Comparison of ENCODE assay signal across 8 cellular contexts in the genomic region with DNA sequence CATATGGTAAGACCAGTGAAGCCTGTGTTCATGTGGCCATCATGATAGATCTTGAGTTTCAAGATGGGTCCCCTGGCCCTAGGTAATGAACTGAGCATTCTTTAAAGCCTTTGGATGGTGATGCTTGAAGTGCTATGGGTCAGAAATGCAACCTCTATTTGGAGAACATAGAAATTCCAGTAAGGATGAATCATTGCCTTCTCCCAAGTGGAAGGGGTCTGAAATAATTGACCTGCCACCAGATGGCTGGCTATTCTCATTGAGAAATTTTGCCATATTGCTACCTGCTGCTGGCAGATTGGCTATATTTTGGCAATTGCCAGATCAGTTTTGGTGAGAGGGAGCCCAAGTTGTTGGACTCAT. TPM values are rescaled to one million over a fixed set of nuclear protein-coding genes. Genes with fewer than 3 reads are reported as not detected.
DNase-seq lines count a peak whose midpoint lies in the region; ATAC-seq and TF ChIP-seq lines count a peak whose summit lies in the region.

No MANE protein-coding gene starts in this region.

- H3K36me3 ChIP-seq in KMS-11 (ENCODE audit: insufficient read depth) (no peaks in the 10 kb centered on the region), muscle layer of duodenum (ENCODE audit: control insufficient read depth in 1 of 2, insufficient read depth in 2 of 2, low read length in 2 of 2) (no peaks in the 10 kb centered on the region)

- POLR2A ChIA-PET in AG04450 (lab: Yijun Ruan, JAX), result interaction anchor here (0.5 to 2.1 kb wide), 3 partner anchors 53 to 342 kb away, joined by 4 to 14 read pairs (median 5); partner anchors contain the start of genes FAM76A and STX12
- POLR2A ChIA-PET in GM10248 (lab: Yijun Ruan, JAX), result interaction anchor here (0.9 to 2.2 kb wide), 3 partner anchors 53 to 402 kb away, joined by 3 to 8 read pairs (median 4); partner anchors contain the start of genes FAM76A and STX12

- no peaks in the 10 kb centered on the region for H4K20me1 ChIP-seq in KMS-11 (ENCODE audit: insufficient read depth)

- peak overlapping the region; percentile 85 for H3K27ac ChIP-seq in AG04450 (ENCODE audit: low read depth, low read length)
- peak overlapping the region; percentile 53 for H3K27ac ChIP-seq in KMS-11
- H3K27ac ChIP-seq in caudate nucleus (ENCODE audit: low read depth, low read length), result peak overlapping the region; percentile 78
- peak overlapping the region; percentile 54 for H3K27ac ChIP-seq in muscle layer of duodenum (ENCODE audit: low read length)

- peaks cover 20% of the 10 kb centered on the region for H3K4me1 ChIP-seq in KMS-11 (ENCODE audit: low read depth, poor library complexity, severe bottlenecking)
- H3K4me1 ChIP-seq in muscle layer of duodenum (ENCODE audit: control insufficient read depth in 1 of 2, insufficient read depth in 2 of 2, low read length in 2 of 2), result peaks cover 7 to 25% of the 10 kb centered on the region in 2 donors

- no peaks in the 10 kb centered on the region for H3K79me2 ChIP-seq in KMS-11 (ENCODE audit: insufficient read depth, low read depth)

- H3K27me3 ChIP-seq in AG04450 (ENCODE audit: control insufficient read depth, insufficient read depth, low read length) (no peaks in the 10 kb centered on the region), KMS-11 (ENCODE audit: insufficient read depth, low read depth) (no peaks in the 10 kb centered on the region), muscle layer of duodenum (ENCODE audit: low read depth, low read length) (no peaks in the 10 kb centered on the region)

- no peak for DNase-seq in AG04450 (ENCODE audit: low read depth, low spot score)
- no peak for DNase-seq in caudate nucleus (lab: John Stamatoyannopoulos, UW)
- no peak for DNase-seq in cerebellum (ENCODE audit: low spot score)
- no peak for DNase-seq in SW480 (ENCODE audit: low spot score)
- DNase-seq in GM10248 (ENCODE audit: extremely low spot score), result no peak

- peak overlapping the region; percentile 76; the same call in 1 of the 2 replicates for H2AFZ ChIP-seq in KMS-11 (ENCODE audit: low read depth)

- ATAC-seq in GM19324 (IDR thresholded peaks at IDR 0.05; ENCODE audit: low FRiP score, unreplicated experiment), result no peak

- TF ChIP-seq CTCF in AG04450 (IDR thresholded peaks at IDR 0.05; ENCODE audit: low read depth, low read length), result no peak
- no peak for TF ChIP-seq CTCF in KMS-11 (conservative IDR thresholded peaks at IDR 0.05; ENCODE audit: low read depth, low read length)
- TF ChIP-seq CTCF in GM10248 (IDR thresholded peaks at IDR 0.05; ENCODE audit: control extremely low read depth, extremely low read depth, low read depth, missing control alignments), result no peak

- peak overlapping the region; percentile 27; the same call in 1 of the 2 replicates for H3K9ac ChIP-seq in KMS-11

- no peaks in the 10 kb centered on the region for H3K9me3 ChIP-seq in AG04450 (ENCODE audit: control insufficient read depth, insufficient read depth, low read length)
- no peaks in the 10 kb centered on the region for H3K9me3 ChIP-seq in muscle layer of duodenum (ENCODE audit: control insufficient read depth in 1 of 2, low read length in 2 of 2)

- CTCF ChIA-PET in AG04450 (lab: Charles Lee), result interaction anchor here (1.0 to 1.3 kb wide), 3 partner anchors 53 to 116 kb away, joined by 3 to 7 read pairs (median 6); partner anchors contain the start of gene FAM76A
- CTCF ChIA-PET in GM10248 (lab: Yijun Ruan, JAX), result interaction anchor here (1.1 to 4.1 kb wide), 8 partner anchors 10 to 116 kb away, joined by 3 to 45 read pairs (median 6); no protein-coding TSS in a partner anchor

- H3K4me3 ChIP-seq in AG04450 (ENCODE audit: low read depth, low read length) (peak overlapping the region; percentile 61), KMS-11 (IDR thresholded peaks at IDR 0.05; ENCODE audit: insufficient read depth, low read depth, low read length) (no peak overlapping the region), muscle layer of duodenum (ENCODE audit: low read depth in 1 of 2, low read length in 2 of 2) (peak overlapping the region; percentile 57 to 79)

- peak overlapping the region; percentile 63 for H3K4me2 ChIP-seq in KMS-11

RNA-seq across cellular contexts. Expression of gene IFI6, which starts 0.7 kb away (rescaled TPM):
- polyA plus RNA-seq in AG04450 (2011; rRNA removed), result 26.8 and 29.6 TPM in 2 replicates
- polyA minus RNA-seq in AG04450 (2011; rRNA and poly(A)+ RNA removed), result 6.4 and 9.5 TPM in 2 replicates
- 12.8 TPM for total RNA-seq in cerebellum

RNA-seq across cellular contexts. Expression of gene FGR, which starts 37.7 kb away (rescaled TPM):
- not detected in 2 replicates for polyA plus RNA-seq in AG04450 (2011; rRNA removed)
- polyA minus RNA-seq in AG04450 (2011; rRNA and poly(A)+ RNA removed), result not detected in 2 replicates
- total RNA-seq in cerebellum, result 1.9 TPM

RNA-seq across cellular contexts. Expression of gene FAM76A, which starts 53.0 kb away (rescaled TPM):
- 4.1 and 4.9 TPM in 2 replicates for polyA plus RNA-seq in AG04450 (2011; rRNA removed)
- 8.0 and 11.2 TPM in 2 replicates for polyA minus RNA-seq in AG04450 (2011; rRNA and poly(A)+ RNA removed)
- 9.9 TPM for total RNA-seq in cerebellum
